Comparison of ENCODE assay signal across 9 cellular contexts in genomic region chr17:75088465-75088895, GRCh38. TPM values are rescaled to one million over a fixed set of nuclear protein-coding genes. Genes with fewer than 3 reads are reported as not detected.
A peak's percentile ranks its signal among the peaks of the same experiment; 100 is the strongest.
DNase-seq lines count a peak whose midpoint lies in the region; ATAC-seq and TF ChIP-seq lines count a peak whose summit lies in the region.
"Had no signal": no experiment of that assay in that cellular context is flagged by ENCODE, and none has a peak within 500 bp of the region (broad histone marks: within the 10 kb centered on the region; RNA-seq: fewer than 3 reads in every experiment).

No MANE protein-coding gene starts in this region.

- DNase-seq in Right ventricle myocardium inferior (ENCODE audit: missing footprints) (no peak), cardiac septum (ENCODE audit: low spot score) (no peak), uterus (no peak), epidermal melanocyte (ENCODE audit: insufficient read length, low spot score) (no peak)
- DNase-seq in activated CD4-positive, CD25-positive, alpha-beta regulatory T cell (lab: John Stamatoyannopoulos, UW) = no peak

- no peak for TF ChIP-seq POLR2A in uterus (IDR thresholded peaks at IDR 0.05)

- TF ChIP-seq CTCF in uterus (IDR thresholded peaks at IDR 0.05) = no peak

- H3K4me3 ChIP-seq in duodenal mucosa (ENCODE audit: low read depth in 1 of 2, low read length in 2 of 2) (peak overlapping the region; percentile 73 to 83), mononuclear cell (ENCODE audit: low read length) (peak overlapping the region; percentile 53), uterus (peak overlapping the region; percentile 42 to 51)

- H3K27ac ChIP-seq in duodenal mucosa (ENCODE audit: low read depth, low read length) (peak overlapping the region; percentile 94), uterus (peak overlapping the region; percentile 79 to 91)
- H3K27ac ChIP-seq: SK-N-MC had no signal

- ATAC-seq in Right ventricle myocardium inferior (peak; percentile 8), GM18861 (IDR thresholded peaks at IDR 0.05; ENCODE audit: unreplicated experiment) (no peak)

- intact Hi-C loops in Right ventricle myocardium inferior (cut with DNase I) (no loop called here), cardiac septum (cut with DNase I) (no loop called here), uterus (cut with DNase I; ENCODE audit: low total_unique reads) (no loop called here)

- H3K4me1 ChIP-seq in duodenal mucosa (ENCODE audit: control insufficient read depth in 1 of 2, insufficient read depth in 2 of 2, low read length in 2 of 2) (peaks cover 60 to 67% of the 10 kb centered on the region in 2 donors), mononuclear cell (ENCODE audit: insufficient read depth, low read length) (peaks cover 63% of the 10 kb centered on the region), uterus (peaks cover 0 to 7% of the 10 kb centered on the region in 2 donors)

- H3K9ac ChIP-seq in duodenal mucosa (ENCODE audit: low read depth in 1 of 2, low read length in 2 of 2) = peak overlapping the region; percentile 75 to 92

- H3K9me3 ChIP-seq in duodenal mucosa (ENCODE audit: control insufficient read depth in 1 of 2, low read length in 2 of 2) = no peaks in the 10 kb centered on the region
- no peaks in the 10 kb centered on the region for H3K9me3 ChIP-seq in mononuclear cell (ENCODE audit: low read depth, low read length)
- no peaks in the 10 kb centered on the region for H3K9me3 ChIP-seq in uterus

- H3K27me3 ChIP-seq in duodenal mucosa (ENCODE audit: control insufficient read depth in 1 of 2, insufficient read depth in 2 of 2, low read length in 2 of 2) (no peaks in the 10 kb centered on the region), mononuclear cell (ENCODE audit: insufficient read depth, low read length) (no peaks in the 10 kb centered on the region), uterus (no peaks in the 10 kb centered on the region)

- H3K36me3 ChIP-seq in duodenal mucosa (ENCODE audit: control insufficient read depth in 1 of 2, insufficient read depth in 2 of 2, low read length in 2 of 2) = no peaks in the 10 kb centered on the region
- H3K36me3 ChIP-seq in uterus = no peaks in the 10 kb centered on the region

RNA-seq across cellular contexts. Expression of gene SLC16A5, which starts 0.7 kb away (rescaled TPM):
- total RNA-seq in Right ventricle myocardium inferior = 7.1 TPM
- total RNA-seq in cardiac septum = 22.7 TPM
- 13.0 TPM for total RNA-seq in mononuclear cell
- total RNA-seq in uterus = 10 to 100 TPM in 2 of 4 donors, 1 to 10 TPM in 1, not detected in 1; 4.1 to 17.5 (median 12.1) TPM

RNA-seq across cellular contexts. Expression of gene ARMC7, which starts 21.3 kb away (rescaled TPM):
- total RNA-seq in Right ventricle myocardium inferior = 6.4 TPM
- 8.0 TPM for total RNA-seq in cardiac septum
- 1.4 TPM for total RNA-seq in mononuclear cell
- 1 to 10 TPM in 2 of 4 donors, under 1 TPM in 2; 0.29 to 9.2 (median 2.0) TPM for total RNA-seq in uterus

RNA-seq across cellular contexts. Expression of gene KCTD2, which starts 41.5 kb away (rescaled TPM):
- 26.7 TPM for total RNA-seq in Right ventricle myocardium inferior
- 43.2 TPM for total RNA-seq in cardiac septum
- 18.6 TPM for total RNA-seq in mononuclear cell
- 10 to 100 TPM in 2 of 4 donors, 1 to 10 TPM in 2; 2.4 to 39.0 (median 15.0) TPM for total RNA-seq in uterus

RNA-seq across cellular contexts. Expression of gene ATP5PD, which starts 41.7 kb away (rescaled TPM):
- total RNA-seq in Right ventricle myocardium inferior (863 TPM), cardiac septum (616 TPM), mononuclear cell (150 TPM), uterus (100 to 1,000 TPM; 117 to 282 (median 168) TPM)

RNA-seq across cellular contexts. Expression of gene NT5C, which starts 43.1 kb away (rescaled TPM):
- total RNA-seq in Right ventricle myocardium inferior (24.6 TPM), cardiac septum (27.7 TPM), mononuclear cell (24.3 TPM), uterus (10 to 100 TPM; 30.2 to 60.0 (median 44.9) TPM)
